Comparison of ENCODE assay signal across 8 cellular contexts in genomic region chr16:50747206-50747956, GRCh38. TPM values are rescaled to one million over a fixed set of nuclear protein-coding genes. Genes with fewer than 3 reads are reported as not detected.
A peak's percentile ranks its signal among the peaks of the same experiment; 100 is the strongest.
DNase-seq lines count a peak whose midpoint lies in the region; ATAC-seq and TF ChIP-seq lines count a peak whose summit lies in the region.

No MANE protein-coding gene starts in this region.

- H3K4me3 ChIP-seq in naive thymus-derived CD4-positive, alpha-beta T cell (ENCODE audit: low read length) = peak overlapping the region; percentile 33

- peak; percentile 61 for TF ChIP-seq CTCF in HFFc6 (IDR thresholded peaks at IDR 0.05)

- POLR2A ChIA-PET in naive thymus-derived CD4-positive, alpha-beta T cell (lab: Charles Lee) = interaction anchor here (0.6 to 6.1 kb wide), 21 partner anchors 10 to 479 kb away, joined by 3 to 53 read pairs (median 5); partner anchors contain the start of gene SNX20

- no peaks in the 10 kb centered on the region for H3K9me3 ChIP-seq in naive thymus-derived CD4-positive, alpha-beta T cell (ENCODE audit: control insufficient read depth in 2 of 3, low read length in 3 of 3)

- peaks cover 70% of the 10 kb centered on the region for H3K4me1 Mint-ChIP-seq in activated T-cell treated with anti-CD3 and anti-CD28 coated beads, Interleukin-2, amount 50 U/mL, for 4 hours (ENCODE audit: low read depth)
- peaks cover 33% of the 10 kb centered on the region for H3K4me1 Mint-ChIP-seq in HFFc6 (ENCODE audit: low read depth)
- H3K4me1 Mint-ChIP-seq in naive thymus-derived CD4-positive, alpha-beta T cell = peaks cover 34 to 78% (median 69%) of the 10 kb centered on the region in 7 donors

- H3K27ac ChIP-seq in naive thymus-derived CD4-positive, alpha-beta T cell (ENCODE audit: low read depth, low read length) = peak overlapping the region; percentile 100

- DNase-seq in activated T-cell treated with anti-CD3 and anti-CD28 coated beads, Interleukin-2, amount 50 U/mL, for 4 hours = no peak
- DNase-seq in activated T-cell treated with anti-CD3 and anti-CD28 coated beads for 4 hours (no peak), HFFc6 (no peak), NCI-H82 treated with DMSO at 0.1 percent for 48 hours (lab: John Stamatoyannopoulos, UW; ENCODE audit: unreplicated experiment) (peak; percentile 6), cerebellar cortex (ENCODE audit: low spot score) (peak; percentile 45), OCI-M2 (lab: John Stamatoyannopoulos, UW; ENCODE audit: unreplicated experiment) (no peak)
- DNase-seq in naive thymus-derived CD4-positive, alpha-beta T cell = peak in 7 of 9 donors; percentile 52 to 80 (median 73)

- H3K27me3 Mint-ChIP-seq in activated T-cell treated with anti-CD3 and anti-CD28 coated beads, Interleukin-2, amount 50 U/mL, for 4 hours (ENCODE audit: low read depth) = no peaks in the 10 kb centered on the region
- peaks cover 1% of the 10 kb centered on the region; the same call in 1 of the 2 replicates for H3K27me3 Mint-ChIP-seq in HFFc6 (ENCODE audit: insufficient read depth)
- H3K27me3 Mint-ChIP-seq in naive thymus-derived CD4-positive, alpha-beta T cell = no peaks in the 10 kb centered on the region

- CTCF ChIA-PET in naive thymus-derived CD4-positive, alpha-beta T cell (lab: Charles Lee) = interaction anchor here (0.6 to 12.1 kb wide), 16 partner anchors 10 to 722 kb away, joined by 3 to 225 read pairs (median 4); partner anchors contain the start of genes CNEP1R1 and SNX20

- no peaks in the 10 kb centered on the region for H3K9me3 Mint-ChIP-seq in activated T-cell treated with anti-CD3 and anti-CD28 coated beads, Interleukin-2, amount 50 U/mL, for 4 hours
- H3K9me3 Mint-ChIP-seq in HFFc6 = no peaks in the 10 kb centered on the region
- no peaks in the 10 kb centered on the region for H3K9me3 Mint-ChIP-seq in naive thymus-derived CD4-positive, alpha-beta T cell

- H3K27me3 ChIP-seq in naive thymus-derived CD4-positive, alpha-beta T cell (ENCODE audit: control insufficient read depth in 2 of 2, insufficient read depth in 2 of 2, low read length in 2 of 2) = no peaks in the 10 kb centered on the region

- ATAC-seq in activated T-cell treated with anti-CD3 and anti-CD28 coated beads, Interleukin-2, amount 50 U/mL, for 4 hours = peak; percentile 57 to 60
- ATAC-seq in naive thymus-derived CD4-positive, alpha-beta T cell = peak; percentile 87
- no peak for ATAC-seq in HG03460 (IDR thresholded peaks at IDR 0.05; ENCODE audit: unreplicated experiment)

- H3K27ac Mint-ChIP-seq in HFFc6 = no peak overlapping the region
- H3K27ac Mint-ChIP-seq in naive thymus-derived CD4-positive, alpha-beta T cell = peak overlapping the region; percentile 85 to 98 (median 93)

- H3K36me3 ChIP-seq in naive thymus-derived CD4-positive, alpha-beta T cell (ENCODE audit: control insufficient read depth in 2 of 3, insufficient read depth in 3 of 3, low read length in 3 of 3) = peaks cover 0 to 7% (median 0%) of the 10 kb centered on the region in 3 experiments

- H3K4me1 ChIP-seq in naive thymus-derived CD4-positive, alpha-beta T cell (ENCODE audit: control insufficient read depth in 2 of 2, insufficient read depth in 2 of 2, low read length in 2 of 2) = peaks cover 30 to 66% of the 10 kb centered on the region in 2 donors

- peaks cover 37% of the 10 kb centered on the region for H3K36me3 Mint-ChIP-seq in activated T-cell treated with anti-CD3 and anti-CD28 coated beads, Interleukin-2, amount 50 U/mL, for 4 hours (ENCODE audit: insufficient read depth)
- H3K36me3 Mint-ChIP-seq in HFFc6 (ENCODE audit: low read depth) = peaks cover 12% of the 10 kb centered on the region
- peaks cover 16 to 58% (median 30%) of the 10 kb centered on the region in 5 donors for H3K36me3 Mint-ChIP-seq in naive thymus-derived CD4-positive, alpha-beta T cell

- peak overlapping the region; percentile 78 for H3K4me3 Mint-ChIP-seq in activated T-cell treated with anti-CD3 and anti-CD28 coated beads, Interleukin-2, amount 50 U/mL, for 4 hours
- H3K4me3 Mint-ChIP-seq in HFFc6 = no peak overlapping the region
- peak overlapping the region; percentile 74 to 99 (median 94) for H3K4me3 Mint-ChIP-seq in naive thymus-derived CD4-positive, alpha-beta T cell

- intact Hi-C loops in naive thymus-derived CD4-positive, alpha-beta T cell (cut with micrococcal nuclease) = loop anchor here (1.0 to 5.0 kb wide), 21 partner anchors 17 to 722 kb away; partner anchors contain the start of genes ADCY7 (in 2 of the 2), BRD7 (in 1 of the 2), CNEP1R1 (in 1 of the 2) and HEATR3 (in 1 of the 2)

RNA-seq across cellular contexts. Expression of gene CYLD, which starts 5.5 kb away (rescaled TPM):
- 100 to 1,000 TPM in 1 of 3 donors, 10 to 100 TPM in 2; 84.5 to 133 (median 88.4) TPM for total RNA-seq in activated T-cell treated with anti-CD3 and anti-CD28 coated beads, Interleukin-2, amount 50 U/mL, for 4 hours
- 10 to 100 TPM; 39.4 to 52.7 (median 43.4) TPM for total RNA-seq in HFFc6 (2021; fragmentation: NEBNext Ultra II Directional; extraction: Animal tissue kit (Norgen Biotek cat#: 25700))
- 100 to 1,000 TPM; 259 to 393 (median 336) TPM for total RNA-seq in naive thymus-derived CD4-positive, alpha-beta T cell
- 100 to 1,000 TPM; 170 to 224 TPM for polyA plus RNA-seq in naive thymus-derived CD4-positive, alpha-beta T cell

RNA-seq across cellular contexts. Expression of gene NOD2, which starts 54.0 kb away (rescaled TPM):
- total RNA-seq in activated T-cell treated with anti-CD3 and anti-CD28 coated beads, Interleukin-2, amount 50 U/mL, for 4 hours = 1 to 10 TPM; 2.9 to 6.2 (median 3.9) TPM
- not detected for total RNA-seq in HFFc6 (2021; fragmentation: NEBNext Ultra II Directional; extraction: Animal tissue kit (Norgen Biotek cat#: 25700))
- total RNA-seq in naive thymus-derived CD4-positive, alpha-beta T cell = 10 to 100 TPM in 2 of 5 experiments, 1 to 10 TPM in 1, under 1 TPM in 2; 0.49 to 40.5 (median 4.8) TPM
- polyA plus RNA-seq in naive thymus-derived CD4-positive, alpha-beta T cell = under 1 TPM; 0.06 TPM

Comparison
In these comparisons a context has a peak if more than half of its experiments do, and no peak if none do; other contexts are left out.
1. DNase-seq: peak in NCI-H82 treated with DMSO at 0.1 percent for 48 hours (single experiment), cerebellar cortex (single experiment) and naive thymus-derived CD4-positive, alpha-beta T cell (7 of 9); none in activated T-cell treated with anti-CD3 and anti-CD28 coated beads, Interleukin-2, amount 50 U/mL, for 4 hours (single experiment), activated T-cell treated with anti-CD3 and anti-CD28 coated beads for 4 hours (single experiment), HFFc6 (single experiment) and OCI-M2 (single experiment).